In genomic region chr11:118997627-118998387, GRCh38 we compare ENCODE assay signal across 1 cellular context.
TF ChIP-seq lines count a peak whose summit lies in the region.

A gene with protein sequence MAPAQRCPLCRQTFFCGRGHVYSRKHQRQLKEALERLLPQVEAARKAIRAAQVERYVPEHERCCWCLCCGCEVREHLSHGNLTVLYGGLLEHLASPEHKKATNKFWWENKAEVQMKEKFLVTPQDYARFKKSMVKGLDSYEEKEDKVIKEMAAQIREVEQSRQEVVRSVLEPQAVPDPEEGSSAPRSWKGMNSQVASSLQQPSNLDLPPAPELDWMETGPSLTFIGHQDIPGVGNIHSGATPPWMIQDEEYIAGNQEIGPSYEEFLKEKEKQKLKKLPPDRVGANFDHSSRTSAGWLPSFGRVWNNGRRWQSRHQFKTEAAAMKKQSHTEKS (plus strand): TSS chr11:118998138. CDS start chr11:118998198, 60 bp downstream.

TF ChIP-seq in K562, 482 proteins besides CTCF, POLR2A, EP300 and RAD21 (continued from another document and continues in another):
- TF ChIP-seq, protein P1, sequence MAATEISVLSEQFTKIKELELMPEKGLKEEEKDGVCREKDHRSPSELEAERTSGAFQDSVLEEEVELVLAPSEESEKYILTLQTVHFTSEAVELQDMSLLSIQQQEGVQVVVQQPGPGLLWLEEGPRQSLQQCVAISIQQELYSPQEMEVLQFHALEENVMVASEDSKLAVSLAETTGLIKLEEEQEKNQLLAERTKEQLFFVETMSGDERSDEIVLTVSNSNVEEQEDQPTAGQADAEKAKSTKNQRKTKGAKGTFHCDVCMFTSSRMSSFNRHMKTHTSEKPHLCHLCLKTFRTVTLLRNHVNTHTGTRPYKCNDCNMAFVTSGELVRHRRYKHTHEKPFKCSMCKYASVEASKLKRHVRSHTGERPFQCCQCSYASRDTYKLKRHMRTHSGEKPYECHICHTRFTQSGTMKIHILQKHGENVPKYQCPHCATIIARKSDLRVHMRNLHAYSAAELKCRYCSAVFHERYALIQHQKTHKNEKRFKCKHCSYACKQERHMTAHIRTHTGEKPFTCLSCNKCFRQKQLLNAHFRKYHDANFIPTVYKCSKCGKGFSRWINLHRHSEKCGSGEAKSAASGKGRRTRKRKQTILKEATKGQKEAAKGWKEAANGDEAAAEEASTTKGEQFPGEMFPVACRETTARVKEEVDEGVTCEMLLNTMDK (IDR thresholded peaks at IDR 0.05; ENCODE audit: borderline replicate concordance, insufficient read depth, low read depth, low read length, poor library complexity, severe bottlenecking), result peak; percentile 27
- TF ChIP-seq ZNF324 (CRISPR knock-in tag; IDR thresholded peaks at IDR 0.05), result 0 out of 2 replicates have a peak, but pooled peaks have one; percentile 55
- TF ChIP-seq SPI1 (IDR thresholded peaks at IDR 0.05; ENCODE audit: borderline replicate concordance, low read depth, low read length), result no peak
- peak; percentile 45; the same call in 1 of the 2 replicates for TF ChIP-seq HNRNPL (IDR thresholded peaks at IDR 0.05; ENCODE audit: low read depth, low read length)
- TF ChIP-seq GTF2F1 (IDR thresholded peaks at IDR 0.05; ENCODE audit: low read depth, low read length), result 0 out of 2 replicates have a peak, but pooled peaks have one; percentile 35
- no peak for TF ChIP-seq ATF1 (CRISPR knock-in tag; IDR thresholded peaks at IDR 0.05)
- TF ChIP-seq ATF1 (tag; IDR thresholded peaks at IDR 0.05), result peak; percentile 82
- TF ChIP-seq, protein P2, sequence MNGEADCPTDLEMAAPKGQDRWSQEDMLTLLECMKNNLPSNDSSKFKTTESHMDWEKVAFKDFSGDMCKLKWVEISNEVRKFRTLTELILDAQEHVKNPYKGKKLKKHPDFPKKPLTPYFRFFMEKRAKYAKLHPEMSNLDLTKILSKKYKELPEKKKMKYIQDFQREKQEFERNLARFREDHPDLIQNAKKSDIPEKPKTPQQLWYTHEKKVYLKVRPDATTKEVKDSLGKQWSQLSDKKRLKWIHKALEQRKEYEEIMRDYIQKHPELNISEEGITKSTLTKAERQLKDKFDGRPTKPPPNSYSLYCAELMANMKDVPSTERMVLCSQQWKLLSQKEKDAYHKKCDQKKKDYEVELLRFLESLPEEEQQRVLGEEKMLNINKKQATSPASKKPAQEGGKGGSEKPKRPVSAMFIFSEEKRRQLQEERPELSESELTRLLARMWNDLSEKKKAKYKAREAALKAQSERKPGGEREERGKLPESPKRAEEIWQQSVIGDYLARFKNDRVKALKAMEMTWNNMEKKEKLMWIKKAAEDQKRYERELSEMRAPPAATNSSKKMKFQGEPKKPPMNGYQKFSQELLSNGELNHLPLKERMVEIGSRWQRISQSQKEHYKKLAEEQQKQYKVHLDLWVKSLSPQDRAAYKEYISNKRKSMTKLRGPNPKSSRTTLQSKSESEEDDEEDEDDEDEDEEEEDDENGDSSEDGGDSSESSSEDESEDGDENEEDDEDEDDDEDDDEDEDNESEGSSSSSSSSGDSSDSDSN (IDR thresholded peaks at IDR 0.05; ENCODE audit: borderline replicate concordance in 1 of 2, low read depth in 2 of 2, low read length in 2 of 2), result 0 out of 4 replicates have a peak, but pooled peaks of 1 of the 2 experiments have one; percentile 36
- no peak for TF ChIP-seq NCOR1 (IDR thresholded peaks at IDR 0.05)
- TF ChIP-seq YY1 (IDR thresholded peaks at IDR 0.05; ENCODE audit: borderline replicate concordance in 1 of 3, control insufficient read depth in 1 of 3, extremely low read depth in 1 of 3, insufficient read depth in 3 of 3, insufficient read length in 1 of 3, insufficient replicate concordance in 2 of 3, low read depth in 1 of 3, low read length in 2 of 3), result peak; percentile 44 to 80 (median 66)
- TF ChIP-seq HINFP (tag; conservative IDR thresholded peaks at IDR 0.05; ENCODE audit: low read depth), result no peak
- peak; percentile 67 for TF ChIP-seq PCBP1 (IDR thresholded peaks at IDR 0.05; ENCODE audit: low read depth, low read length, poor library complexity, severe bottlenecking)
- TF ChIP-seq C11orf30 (IDR thresholded peaks at IDR 0.05; ENCODE audit: low read depth), result peak; percentile 67
- TF ChIP-seq ZNF431 (CRISPR knock-in tag; IDR thresholded peaks at IDR 0.05), result peak; percentile 53; the same call in 1 of the 2 replicates
- TF ChIP-seq FOXK2 (conservative IDR thresholded peaks at IDR 0.05 in 1 of 2, IDR thresholded peaks at IDR 0.05 in 1 of 2; ENCODE audit: low read depth in 2 of 2), result peak; percentile 67 to 74; a peak in 3 of 4 replicates
- TF ChIP-seq TAF1 (IDR thresholded peaks at IDR 0.05; ENCODE audit: control insufficient read depth, extremely low read depth, insufficient read depth, low read length, severe bottlenecking), result peak; percentile 48
- no peak for TF ChIP-seq CBX8 (IDR thresholded peaks at IDR 0.05; ENCODE audit: borderline replicate concordance, extremely low read depth, low read depth, low read length, poor library complexity, severe bottlenecking)
- peak; percentile 57; the same call in 1 of the 2 replicates for TF ChIP-seq ZNF583 (CRISPR knock-in tag; IDR thresholded peaks at IDR 0.05)
- TF ChIP-seq SREBF2 (CRISPR knock-in tag; IDR thresholded peaks at IDR 0.05), result peak; percentile 86; the same call in 1 of the 2 replicates
- peak; percentile 70 for TF ChIP-seq EP400 (IDR thresholded peaks at IDR 0.05)
- no peak for TF ChIP-seq DNMT1 (IDR thresholded peaks at IDR 0.05)
- TF ChIP-seq SUPT5H (IDR thresholded peaks at IDR 0.05), result peak; percentile 86
- TF ChIP-seq ZNF395 (CRISPR knock-in tag; IDR thresholded peaks at IDR 0.05), result 0 out of 2 replicates have a peak, but pooled peaks have one; percentile 61
- TF ChIP-seq MAZ (CRISPR knock-in tag; conservative IDR thresholded peaks at IDR 0.05 in 1 of 2, IDR thresholded peaks at IDR 0.05 in 1 of 2), result peak; percentile 56 to 79; a peak in 3 of 4 replicates
- TF ChIP-seq, protein P3, sequence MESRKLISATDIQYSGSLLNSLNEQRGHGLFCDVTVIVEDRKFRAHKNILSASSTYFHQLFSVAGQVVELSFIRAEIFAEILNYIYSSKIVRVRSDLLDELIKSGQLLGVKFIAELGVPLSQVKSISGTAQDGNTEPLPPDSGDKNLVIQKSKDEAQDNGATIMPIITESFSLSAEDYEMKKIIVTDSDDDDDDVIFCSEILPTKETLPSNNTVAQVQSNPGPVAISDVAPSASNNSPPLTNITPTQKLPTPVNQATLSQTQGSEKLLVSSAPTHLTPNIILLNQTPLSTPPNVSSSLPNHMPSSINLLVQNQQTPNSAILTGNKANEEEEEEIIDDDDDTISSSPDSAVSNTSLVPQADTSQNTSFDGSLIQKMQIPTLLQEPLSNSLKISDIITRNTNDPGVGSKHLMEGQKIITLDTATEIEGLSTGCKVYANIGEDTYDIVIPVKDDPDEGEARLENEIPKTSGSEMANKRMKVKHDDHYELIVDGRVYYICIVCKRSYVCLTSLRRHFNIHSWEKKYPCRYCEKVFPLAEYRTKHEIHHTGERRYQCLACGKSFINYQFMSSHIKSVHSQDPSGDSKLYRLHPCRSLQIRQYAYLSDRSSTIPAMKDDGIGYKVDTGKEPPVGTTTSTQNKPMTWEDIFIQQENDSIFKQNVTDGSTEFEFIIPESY (CRISPR knock-in tag; IDR thresholded peaks at IDR 0.05), result 0 out of 2 replicates have a peak, but pooled peaks have one; percentile 56
- TF ChIP-seq HCFC1 (IDR thresholded peaks at IDR 0.05; ENCODE audit: low read depth, low read length), result peak; percentile 52
- TF ChIP-seq BCLAF1 (IDR thresholded peaks at IDR 0.05; ENCODE audit: borderline replicate concordance in 1 of 2, control insufficient read depth in 1 of 2, low read depth in 2 of 2, low read length in 1 of 2), result no peak
- peak; percentile 74; the same call in 1 of the 2 replicates for TF ChIP-seq ZNF12 (CRISPR knock-in tag; IDR thresholded peaks at IDR 0.05)
- TF ChIP-seq ATF7 (IDR thresholded peaks at IDR 0.05), result peak; percentile 52
- TF ChIP-seq HMBOX1 (IDR thresholded peaks at IDR 0.05), result no peak
- TF ChIP-seq ZNF224 (CRISPR knock-in tag; IDR thresholded peaks at IDR 0.05), result no peak
- peak; percentile 80 for TF ChIP-seq HMGN3 (IDR thresholded peaks at IDR 0.05; ENCODE audit: borderline replicate concordance, extremely low read depth, insufficient read length, low read depth, low read length)
- 0 out of 2 replicates have a peak, but pooled peaks have one; percentile 38 for TF ChIP-seq ETV1 (tag; conservative IDR thresholded peaks at IDR 0.05; ENCODE audit: low read depth)
- TF ChIP-seq SRF (CRISPR knock-in tag; IDR thresholded peaks at IDR 0.05), result 0 out of 4 replicates have a peak, but pooled peaks of 1 of the 2 experiments have one; percentile 16
- peak; percentile 67; the same call in 1 of the 2 replicates for TF ChIP-seq PML (IDR thresholded peaks at IDR 0.05; ENCODE audit: low read length)
- peak; percentile 17; the same call in 1 of the 2 replicates for TF ChIP-seq NKRF (IDR thresholded peaks at IDR 0.05; ENCODE audit: borderline replicate concordance)
